1 cellular context compared by ENCODE assay signal in the genomic region with DNA sequence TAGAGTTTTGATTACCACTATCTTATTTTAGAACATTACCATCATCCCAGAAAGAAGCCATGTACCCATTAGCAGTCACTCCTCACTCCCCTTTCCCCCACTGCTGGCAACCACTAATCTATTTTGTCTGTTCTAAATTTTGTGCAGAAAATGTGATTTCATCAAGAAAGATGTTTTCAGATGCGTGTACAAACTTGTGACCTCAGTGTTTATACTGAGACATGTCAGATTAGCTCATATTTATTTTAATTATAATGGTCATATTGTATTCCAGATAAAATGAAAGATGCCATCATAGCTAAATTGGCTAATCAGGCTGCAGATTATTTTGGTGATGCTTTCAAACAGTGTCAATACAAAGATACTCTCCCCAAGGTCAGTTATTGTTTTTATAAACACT.
A peak's percentile ranks its signal among the peaks of the same experiment; 100 is the strongest.
TF ChIP-seq lines count a peak whose summit lies in the region.

No MANE protein-coding gene starts in this region.

TF ChIP-seq in SK-N-SH, 30 proteins besides CTCF, POLR2A, EP300 and RAD21 (continued from another document):
- TF ChIP-seq, protein P1, sequence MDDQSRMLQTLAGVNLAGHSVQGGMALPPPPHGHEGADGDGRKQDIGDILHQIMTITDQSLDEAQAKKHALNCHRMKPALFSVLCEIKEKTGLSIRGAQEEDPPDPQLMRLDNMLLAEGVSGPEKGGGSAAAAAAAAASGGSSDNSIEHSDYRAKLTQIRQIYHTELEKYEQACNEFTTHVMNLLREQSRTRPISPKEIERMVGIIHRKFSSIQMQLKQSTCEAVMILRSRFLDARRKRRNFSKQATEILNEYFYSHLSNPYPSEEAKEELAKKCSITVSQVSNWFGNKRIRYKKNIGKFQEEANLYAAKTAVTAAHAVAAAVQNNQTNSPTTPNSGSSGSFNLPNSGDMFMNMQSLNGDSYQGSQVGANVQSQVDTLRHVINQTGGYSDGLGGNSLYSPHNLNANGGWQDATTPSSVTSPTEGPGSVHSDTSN (IDR thresholded peaks at IDR 0.05), result peak; percentile 23; the same call in 1 of the 2 replicates
- TF ChIP-seq RXRA (IDR thresholded peaks at IDR 0.05; ENCODE audit: borderline replicate concordance, low read depth), result no peak
- no peak for TF ChIP-seq YY1 (IDR thresholded peaks at IDR 0.05; ENCODE audit: low read depth)
